ENCODE assay signal across 8 cellular contexts in the genomic region with DNA sequence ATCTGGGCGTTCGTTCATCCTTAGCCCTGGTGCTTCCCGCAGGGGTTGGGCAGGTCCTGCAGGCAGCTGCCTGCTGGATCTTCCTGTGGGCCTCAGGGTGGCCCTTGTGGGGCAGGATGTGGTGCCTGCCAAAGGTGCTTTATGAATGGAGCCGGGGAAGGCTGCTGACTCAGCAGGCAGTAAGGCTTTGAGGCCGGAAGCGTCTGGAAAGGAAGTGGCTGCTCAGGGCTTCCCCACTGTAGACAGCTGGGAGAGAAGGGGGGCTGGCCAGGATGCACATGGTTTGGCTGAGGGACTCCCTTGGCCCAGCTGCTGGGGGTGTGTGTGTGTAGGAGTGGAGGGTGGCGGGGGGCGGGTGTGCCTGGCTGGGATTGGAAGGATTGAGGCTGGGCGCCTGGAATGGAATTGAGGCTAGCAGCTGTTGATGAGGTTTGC. TPM values are rescaled to one million over a fixed set of nuclear protein-coding genes. Genes with fewer than 3 reads are reported as not detected.
DNase-seq lines count a peak whose midpoint lies in the region; ATAC-seq and TF ChIP-seq lines count a peak whose summit lies in the region.

No MANE protein-coding gene starts in this region.

- H3K36me3 Mint-ChIP-seq in endodermal cell (ENCODE audit: low read depth), result peaks cover 10% of the 10 kb centered on the region

- DNase-seq in GM12865 (ENCODE audit: low read depth) (peak; percentile 90), NCI-H82 treated with DMSO at 0.1 percent for 48 hours (lab: John Stamatoyannopoulos, UW; ENCODE audit: unreplicated experiment) (peak; percentile 75), endodermal cell (peak; percentile 78), cerebellum (ENCODE audit: low spot score) (no peak)
- DNase-seq in activated CD8-positive, alpha-beta memory T cell treated with anti-CD3 and anti-CD28 coated beads for 4 hours (ENCODE audit: low read depth in 2 of 2), result peak; percentile 33 to 54
- peak; percentile 21 to 46 for DNase-seq in stimulated activated CD8-positive, alpha-beta memory T cell treated with anti-CD3 and anti-CD28 coated beads, Interleukin-15, amount 100 ng/mL, for 4 hours (ENCODE audit: low read depth in 2 of 2)

- 73 to 78% methylated on average over 5 to 9 of the region's 9 CpGs for WGBS in endodermal cell (ENCODE audit: insufficient coverage in 1 of 2, insufficient read length in 1 of 2), 2 experiments
- 52% methylated on average over 4 to 7 of the region's 9 CpGs for WGBS in mesodermal cell (ENCODE audit: insufficient coverage in 2 of 2), 2 experiments

- no peaks in the 10 kb centered on the region for H3K27me3 ChIP-seq in endodermal cell (ENCODE audit: control insufficient read depth, insufficient read depth, low read length, poor library complexity, severe bottlenecking)

- no peaks in the 10 kb centered on the region for H3K27me3 Mint-ChIP-seq in endodermal cell (ENCODE audit: insufficient read depth)

- H3K9ac ChIP-seq in endodermal cell (ENCODE audit: extremely low read depth, low read length, poor library complexity, severe bottlenecking), result no peak overlapping the region

- H3K27ac Mint-ChIP-seq in endodermal cell, result peak overlapping the region; percentile 37

- H3K4me1 ChIP-seq in endodermal cell (ENCODE audit: control insufficient read depth, insufficient read depth, low read length) (no peaks in the 10 kb centered on the region), mesodermal cell (ENCODE audit: control insufficient read depth, insufficient read depth, low read length, poor library complexity, severe bottlenecking) (peaks cover 36% of the 10 kb centered on the region)

- H3K4me3 Mint-ChIP-seq in endodermal cell, result no peak overlapping the region

- no peaks in the 10 kb centered on the region for H3K9me3 Mint-ChIP-seq in endodermal cell

- no peaks in the 10 kb centered on the region for H3K9me3 ChIP-seq in endodermal cell (ENCODE audit: control insufficient read depth, low read length)
- no peaks in the 10 kb centered on the region for H3K9me3 ChIP-seq in mesodermal cell (ENCODE audit: control insufficient read depth, low read length)

- TF ChIP-seq CTCF in GM12865 (IDR thresholded peaks at IDR 0.05; ENCODE audit: insufficient read depth, low read depth, low read length, missing control alignments), result no peak
- no peak for TF ChIP-seq CTCF in endodermal cell (conservative IDR thresholded peaks at IDR 0.05)

- H3K27ac ChIP-seq in endodermal cell (ENCODE audit: low read depth, low read length) (no peak overlapping the region), mesodermal cell (ENCODE audit: low read depth, low read length, severe bottlenecking) (peak overlapping the region; percentile 73)

- peak; percentile 56 for ATAC-seq in HG02870 (IDR thresholded peaks at IDR 0.05; ENCODE audit: unreplicated experiment)

- no peak overlapping the region for H3K4me3 ChIP-seq in GM12865 (ENCODE audit: low read depth, low read length)
- no peak overlapping the region for H3K4me3 ChIP-seq in endodermal cell (ENCODE audit: low read length)
- H3K4me3 ChIP-seq in mesodermal cell (ENCODE audit: extremely low read depth, insufficient read depth, low read length, poor library complexity, severe bottlenecking), result no peak overlapping the region

- H3K36me3 ChIP-seq in endodermal cell (ENCODE audit: control insufficient read depth, insufficient read depth, low read length) (peaks cover 27% of the 10 kb centered on the region), mesodermal cell (ENCODE audit: control insufficient read depth, insufficient read depth, low read length) (peaks cover 53% of the 10 kb centered on the region)

- peaks cover 14% of the 10 kb centered on the region for H3K4me1 Mint-ChIP-seq in endodermal cell

RNA-seq across cellular contexts. Expression of gene CD276, which starts 12.9 kb away (rescaled TPM):
- 100 to 1,000 TPM; 122 to 133 TPM for total RNA-seq in endodermal cell
- 170 TPM for polyA plus RNA-seq in endodermal cell (2013, experiment 1 of 2)
- polyA plus RNA-seq in endodermal cell (2013, experiment 2 of 2), result 168 TPM
- 267 TPM for polyA plus RNA-seq in mesodermal cell (2013, experiment 1 of 2)
- 234 TPM for polyA plus RNA-seq in mesodermal cell (2013, experiment 2 of 2)
- total RNA-seq in cerebellum, result 39.6 TPM

RNA-seq across cellular contexts. Expression of gene INSYN1, which starts 56.1 kb away (rescaled TPM):
- total RNA-seq in endodermal cell (under 1 TPM; 0.33 to 0.55 TPM), cerebellum (22.9 TPM)
- polyA plus RNA-seq in endodermal cell (2013, experiment 1 of 2), result 5.5 TPM
- 4.3 TPM for polyA plus RNA-seq in endodermal cell (2013, experiment 2 of 2)
- 3.4 TPM for polyA plus RNA-seq in mesodermal cell (2013, experiment 1 of 2)
- polyA plus RNA-seq in mesodermal cell (2013, experiment 2 of 2), result 3.7 TPM

Comparison
In these comparisons a context has a peak if more than half of its experiments do, and no peak if none do; other contexts are left out.
1. RNA of gene INSYN1, which starts 56.1 kb away (total RNA-seq): 22.9 TPM in cerebellum (single experiment); 0.33 to 0.55 TPM in endodermal cell; every median in the first group is over 10 times any median in the second.